In genomic region chr12:120643574-120643973, GRCh38 we compare ENCODE assay signal across 1 cellular context.
TF ChIP-seq lines count a peak whose summit lies in the region.

No MANE protein-coding gene starts in this region.

TF ChIP-seq in HEK293, 187 proteins besides CTCF, POLR2A, EP300 and RAD21 (continued from another document):
- no peak for TF ChIP-seq PATZ1 (tag by site-specific recombination; IDR thresholded peaks at IDR 0.05)
